ENCODE assay signal across 24 cellular contexts in genomic region chr5:147384346-147385193, GRCh38.
DNase-seq lines count a peak whose midpoint lies in the region; ATAC-seq and TF ChIP-seq lines count a peak whose summit lies in the region.
"Had no signal": no experiment of that assay in that cellular context is flagged by ENCODE, and none has a peak within 500 bp of the region (broad histone marks: within the 10 kb centered on the region; RNA-seq: fewer than 3 reads in every experiment).

No MANE protein-coding gene starts in this region.

- H3K79me2 ChIP-seq in neural cell (replicated peaks; ENCODE audit: insufficient read depth, low read length) = no peaks in the 10 kb centered on the region

- TF ChIP-seq CTCF in neural cell (IDR thresholded peaks at IDR 0.05; ENCODE audit: poor library complexity, severe bottlenecking) = no peak

- peak; percentile 44 for ATAC-seq in GM19025 (IDR thresholded peaks at IDR 0.05; ENCODE audit: low read depth, unreplicated experiment)
- ATAC-seq in HG03025 (IDR thresholded peaks at IDR 0.05; ENCODE audit: low FRiP score, unreplicated experiment) = peak; percentile 47
- ATAC-seq in SK-N-SH treated with all-trans-retinoic acid at 6 μM for 48 hours = peak; percentile 17; the same call in 2 of the 3 replicates
- ATAC-seq in activated naive CD4-positive, alpha-beta T cell treated with anti-CD3 and anti-CD28 coated beads, Interleukin-2, amount 50 U/mL, for 72 hours = no peak
- ATAC-seq: activated T-cell treated with anti-CD3 and anti-CD28 coated beads, Interleukin-2, amount 50 U/mL, for 4 hours; esophagus mucosa; gastrocnemius medialis; lower lobe of right lung; right cardiac atrium had no signal

- no peak for DNase-seq in putamen (ENCODE audit: low spot score)
- DNase-seq in activated naive CD4-positive, alpha-beta T cell treated with anti-CD3 and anti-CD28 coated beads, Interleukin-2, amount 50 U/mL, for 72 hours (ENCODE audit: low spot score in 2 of 2) = no peak
- no peak for DNase-seq in AG20443 (ENCODE audit: low spot score)
- no peak for DNase-seq in stimulated activated naive CD4-positive, alpha-beta T cell treated with Interleukin-2 at 50 U/mL for 16 hours (lab: John Stamatoyannopoulos, UW)
- DNase-seq: activated B cell treated with CpG ODN at 0.5 μM for 24 hours; activated naive CD4-positive, alpha-beta T cell treated with anti-CD3 and anti-CD28 coated beads for 36 hours; activated T-cell treated with anti-CD3 and anti-CD28 coated beads, Interleukin-2, amount 50 U/mL, for 4 hours; AML-193; aorta; gastrocnemius medialis; H7; kidney; lower lobe of right lung; NCI-H1436; right cardiac atrium; stimulated activated CD8-positive, alpha-beta memory T cell treated with anti-CD3 and anti-CD28 coated beads, Interleukin-4, amount 100 ng/mL, for 48 hours; T-helper 2 cell had no signal

- H2AFZ ChIP-seq in neural cell (ENCODE audit: low read depth, low read length) = no peak overlapping the region

- TF ChIP-seq EP300 in neural cell (conservative IDR thresholded peaks at IDR 0.05; ENCODE audit: poor library complexity, severe bottlenecking) = no peak

- no peaks in the 10 kb centered on the region for H3K9me3 ChIP-seq in neural cell (ENCODE audit: low read length)
- H3K9me3 ChIP-seq: gastrocnemius medialis, lower lobe of right lung, SJSA1 had no signal

- H3K4me2 ChIP-seq in neural cell (ENCODE audit: low read length) = no peak overlapping the region

- no peak overlapping the region for H3K27ac ChIP-seq in neural cell (ENCODE audit: low read length)
- H3K27ac ChIP-seq: gastrocnemius medialis, lower lobe of right lung, SJSA1 had no signal

- no peaks in the 10 kb centered on the region for H3K27me3 ChIP-seq in neural cell (ENCODE audit: insufficient read depth, low read depth, low read length)
- H3K27me3 ChIP-seq: gastrocnemius medialis, SJSA1 had no signal

- no peaks in the 10 kb centered on the region for H4K20me1 ChIP-seq in neural cell (ENCODE audit: insufficient read depth)

- H3K4me3 ChIP-seq in neural cell (ENCODE audit: low read length) = no peak overlapping the region
- H3K4me3 ChIP-seq: gastrocnemius medialis, lower lobe of right lung, SJSA1 had no signal

- H3K36me3 ChIP-seq in neural cell (ENCODE audit: insufficient read depth, low read length) = no peaks in the 10 kb centered on the region
- H3K36me3 ChIP-seq: gastrocnemius medialis, lower lobe of right lung, SJSA1 had no signal

- TF ChIP-seq RAD21 in neural cell (conservative IDR thresholded peaks at IDR 0.05) = no peak

- H3K9me2 ChIP-seq in neural cell (ENCODE audit: insufficient read depth, low read length) = no peaks in the 10 kb centered on the region

- H3F3A ChIP-seq in neural cell (ENCODE audit: insufficient read depth, low read length, poor library complexity, severe bottlenecking) = peaks cover 9% of the 10 kb centered on the region

- peaks cover 0 to 2% of the 10 kb centered on the region in 2 donors for H3K36me3 Mint-ChIP-seq in activated naive CD4-positive, alpha-beta T cell treated with anti-CD3 and anti-CD28 coated beads, Interleukin-2, amount 50 U/mL, for 72 hours

- no peak overlapping the region for H3K27ac Mint-ChIP-seq in activated naive CD4-positive, alpha-beta T cell treated with anti-CD3 and anti-CD28 coated beads, Interleukin-2, amount 50 U/mL, for 72 hours
- H3K27ac Mint-ChIP-seq: activated B cell treated with CpG ODN at 0.5 μM for 24 hours; activated naive CD4-positive, alpha-beta T cell treated with anti-CD3 and anti-CD28 coated beads for 36 hours had no signal

- peaks cover 0 to 3% of the 10 kb centered on the region in 2 donors for H3K9me3 Mint-ChIP-seq in activated naive CD4-positive, alpha-beta T cell treated with anti-CD3 and anti-CD28 coated beads, Interleukin-2, amount 50 U/mL, for 72 hours
- H3K9me3 Mint-ChIP-seq: activated B cell treated with CpG ODN at 0.5 μM for 24 hours; activated naive CD4-positive, alpha-beta T cell treated with anti-CD3 and anti-CD28 coated beads for 36 hours; activated T-cell treated with anti-CD3 and anti-CD28 coated beads, Interleukin-2, amount 50 U/mL, for 4 hours; central memory CD8-positive, alpha-beta T cell had no signal

- no peak overlapping the region for H3K9ac ChIP-seq in neural cell (ENCODE audit: low read length)

TF ChIP-seq in SK-N-SH treated with all-trans-retinoic acid at 6 μM for 48 hours, 23 proteins besides CTCF, POLR2A, EP300 and RAD21 (continues in another document):
- TF ChIP-seq GLIS3 (CRISPR knock-in tag; IDR thresholded peaks at IDR 0.05) = peak; percentile 89
- TF ChIP-seq, protein P1, sequence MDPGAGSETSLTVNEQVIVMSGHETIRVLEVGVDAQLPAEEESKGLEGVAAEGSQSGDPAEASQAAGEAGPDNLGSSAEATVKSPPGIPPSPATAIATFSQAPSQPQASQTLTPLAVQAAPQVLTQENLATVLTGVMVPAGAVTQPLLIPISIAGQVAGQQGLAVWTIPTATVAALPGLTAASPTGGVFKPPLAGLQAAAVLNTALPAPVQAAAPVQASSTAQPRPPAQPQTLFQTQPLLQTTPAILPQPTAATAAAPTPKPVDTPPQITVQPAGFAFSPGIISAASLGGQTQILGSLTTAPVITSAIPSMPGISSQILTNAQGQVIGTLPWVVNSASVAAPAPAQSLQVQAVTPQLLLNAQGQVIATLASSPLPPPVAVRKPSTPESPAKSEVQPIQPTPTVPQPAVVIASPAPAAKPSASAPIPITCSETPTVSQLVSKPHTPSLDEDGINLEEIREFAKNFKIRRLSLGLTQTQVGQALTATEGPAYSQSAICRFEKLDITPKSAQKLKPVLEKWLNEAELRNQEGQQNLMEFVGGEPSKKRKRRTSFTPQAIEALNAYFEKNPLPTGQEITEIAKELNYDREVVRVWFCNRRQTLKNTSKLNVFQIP (CRISPR knock-in tag; IDR thresholded peaks at IDR 0.05; ENCODE audit: borderline replicate concordance, low read depth) = no peak
- TF ChIP-seq, protein P2, sequence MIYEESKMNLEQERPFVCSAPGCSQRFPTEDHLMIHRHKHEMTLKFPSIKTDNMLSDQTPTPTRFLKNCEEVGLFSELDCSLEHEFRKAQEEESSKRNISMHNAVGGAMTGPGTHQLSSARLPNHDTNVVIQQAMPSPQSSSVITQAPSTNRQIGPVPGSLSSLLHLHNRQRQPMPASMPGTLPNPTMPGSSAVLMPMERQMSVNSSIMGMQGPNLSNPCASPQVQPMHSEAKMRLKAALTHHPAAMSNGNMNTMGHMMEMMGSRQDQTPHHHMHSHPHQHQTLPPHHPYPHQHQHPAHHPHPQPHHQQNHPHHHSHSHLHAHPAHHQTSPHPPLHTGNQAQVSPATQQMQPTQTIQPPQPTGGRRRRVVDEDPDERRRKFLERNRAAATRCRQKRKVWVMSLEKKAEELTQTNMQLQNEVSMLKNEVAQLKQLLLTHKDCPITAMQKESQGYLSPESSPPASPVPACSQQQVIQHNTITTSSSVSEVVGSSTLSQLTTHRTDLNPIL (CRISPR knock-in tag; IDR thresholded peaks at IDR 0.05; ENCODE audit: low read depth) = no peak
- TF ChIP-seq ZNF8 (CRISPR knock-in tag; IDR thresholded peaks at IDR 0.05) = no peak
- peak; percentile 66; the same call in 1 of the 2 replicates for TF ChIP-seq TCF4 (CRISPR knock-in tag; IDR thresholded peaks at IDR 0.05; ENCODE audit: borderline replicate concordance)
- TF ChIP-seq BACH2 (CRISPR knock-in tag; IDR thresholded peaks at IDR 0.05; ENCODE audit: borderline replicate concordance) = peak; percentile 79; the same call in 1 of the 2 replicates

TF ChIP-seq in neural cell, 6 proteins besides CTCF, POLR2A, EP300 and RAD21:
- TF ChIP-seq SMC3 (conservative IDR thresholded peaks at IDR 0.05; ENCODE audit: poor library complexity) = no peak
- TF ChIP-seq POLR2AphosphoS5 (IDR thresholded peaks at IDR 0.05) = peak; percentile 48
- TF ChIP-seq EZH2 (IDR thresholded peaks at IDR 0.05; ENCODE audit: borderline replicate concordance, insufficient read depth, low read length, poor library complexity, severe bottlenecking) = no peak

Comparison
In these comparisons a context has a peak if more than half of its experiments do, and no peak if none do; other contexts are left out.
1. ATAC-seq: peak in GM19025 (single experiment), HG03025 (single experiment) and SK-N-SH treated with all-trans-retinoic acid at 6 μM for 48 hours (single experiment); none in activated naive CD4-positive, alpha-beta T cell treated with anti-CD3 and anti-CD28 coated beads, Interleukin-2, amount 50 U/mL, for 72 hours (0 of 2).